10 cellular contexts compared by ENCODE assay signal in the genomic region with DNA sequence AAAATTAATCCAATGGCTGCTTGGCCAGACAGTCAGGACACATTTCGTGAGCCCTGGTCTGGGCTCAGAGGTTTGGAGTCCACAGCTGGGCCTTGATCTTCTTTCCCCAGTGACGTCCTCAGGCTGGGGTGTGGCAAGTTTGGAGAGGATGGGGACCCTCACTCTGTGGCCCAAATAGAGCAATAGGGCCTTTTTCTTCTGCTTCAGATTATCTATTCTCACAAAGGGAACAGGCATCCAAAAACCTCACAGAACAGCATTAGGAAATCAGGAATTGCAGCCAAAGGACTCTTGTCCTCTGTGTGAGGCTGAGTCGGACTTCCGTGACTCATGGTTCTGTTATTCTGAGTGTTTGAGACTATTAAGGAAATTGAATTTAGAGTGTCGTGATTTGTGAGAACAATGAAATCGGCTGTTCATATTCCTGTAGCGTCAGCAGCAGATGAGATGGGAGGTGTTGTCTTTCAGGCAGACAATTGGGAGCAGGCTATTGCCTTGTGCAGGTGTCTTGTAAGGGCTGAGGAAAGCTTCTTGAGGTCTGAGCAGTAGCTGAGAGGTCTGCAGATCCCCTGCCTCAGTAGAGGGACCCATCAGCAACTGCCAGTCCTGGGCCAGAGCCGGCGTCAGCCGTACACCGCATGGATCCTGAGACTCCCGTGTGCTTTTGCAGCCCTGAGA.
DNase-seq lines count a peak whose midpoint lies in the region; FAIRE-seq and TF ChIP-seq lines count a peak whose summit lies in the region.
"Had no signal": no experiment of that assay in that cellular context is flagged by ENCODE, and none has a peak within 500 bp of the region (broad histone marks: within the 10 kb centered on the region; RNA-seq: fewer than 3 reads in every experiment).

No MANE protein-coding gene starts in this region.

- H3K4me1 ChIP-seq in astrocyte (ENCODE audit: insufficient read depth, low read length) = peaks cover 46% of the 10 kb centered on the region
- H3K4me1 ChIP-seq in right atrium auricular region = peaks cover 0 to 75% of the 10 kb centered on the region in 2 donors
- H3K4me1 ChIP-seq: SJCRH30 had no signal

- peak overlapping the region; percentile 75 for H3K27ac Mint-ChIP-seq in astrocyte (ENCODE audit: unreplicated experiment)

- H3K4me1 Mint-ChIP-seq in astrocyte (ENCODE audit: low read depth, unreplicated experiment) = peaks cover 46% of the 10 kb centered on the region

- no peaks in the 10 kb centered on the region for H3K27me3 Mint-ChIP-seq in astrocyte (ENCODE audit: low read depth, unreplicated experiment)

- no peaks in the 10 kb centered on the region for H3K9me3 ChIP-seq in astrocyte (ENCODE audit: insufficient read depth, low read depth, low read length)
- no peaks in the 10 kb centered on the region for H3K9me3 ChIP-seq in right atrium auricular region
- H3K9me3 ChIP-seq: SJCRH30 had no signal

- CTCF ChIA-PET in HEK293T (lab: Yijun Ruan, JAX) = interaction anchor here (0.6 kb wide), 1 partner anchor 88 kb away, joined by 3 read pairs; no protein-coding TSS in a partner anchor

- H3K36me3 Mint-ChIP-seq in astrocyte (ENCODE audit: low read depth, unreplicated experiment) = no peaks in the 10 kb centered on the region

- DNase-seq in H4 (ENCODE audit: low spot score) (peak; percentile 65), astrocyte (ENCODE audit: low read depth) (peak; percentile 91), right atrium auricular region (ENCODE audit: low spot score) (peak; percentile 85), SKM-1 treated with dmso at 0.1 percent for 144 hours (lab: John Stamatoyannopoulos, UW; ENCODE audit: unreplicated experiment) (no peak), HEK293T (ENCODE audit: extremely low spot score) (no peak)
- DNase-seq in stimulated activated CD4-positive, alpha-beta T cell treated with anti-CD3 and anti-CD28 coated beads, Interleukin-4, amount 100 ng/mL, for 24 hours = no peak
- no peak for DNase-seq in activated effector memory CD4-positive, alpha-beta T cell treated with anti-CD3 and anti-CD28 coated beads, Interleukin-2, amount 50 U/mL, for 16 hours
- DNase-seq: SJCRH30 had no signal

- H3K79me2 ChIP-seq in astrocyte (ENCODE audit: insufficient read depth, low read length) = peaks cover 9% of the 10 kb centered on the region

- H3K4me3 ChIP-seq in astrocyte (ENCODE audit: insufficient read depth, low read depth, low read length) (no peak overlapping the region), right atrium auricular region (no peak overlapping the region), skin epidermis (no peak overlapping the region)
- H3K4me3 ChIP-seq: SJCRH30 had no signal

- POLR2A ChIA-PET in HEK293T (lab: Yijun Ruan, JAX) = no interaction called here

- no peak overlapping the region for H2AFZ ChIP-seq in astrocyte (ENCODE audit: low read depth, low read length)

- FAIRE-seq in astrocyte (lab: Jason Lieb, UNC) = peak; percentile 96

- H3K36me3 ChIP-seq in astrocyte (ENCODE audit: insufficient read depth, low read length) (no peaks in the 10 kb centered on the region), right atrium auricular region (no peaks in the 10 kb centered on the region)
- H3K36me3 ChIP-seq: SJCRH30 had no signal

- H3K4me2 ChIP-seq in astrocyte (ENCODE audit: low read length) = peak overlapping the region; percentile 69

- peak overlapping the region; percentile 29 for H3K9ac ChIP-seq in astrocyte (ENCODE audit: low read length)

- H3K27me3 ChIP-seq in astrocyte (ENCODE audit: insufficient read depth, low read length) (no peaks in the 10 kb centered on the region), right atrium auricular region (no peaks in the 10 kb centered on the region)
- H3K27me3 ChIP-seq: SJCRH30 had no signal

- TF ChIP-seq CTCF in astrocyte (IDR thresholded peaks at IDR 0.05; ENCODE audit: insufficient read depth, low read depth, low read length) (no peak), right atrium auricular region (IDR thresholded peaks at IDR 0.05) (no peak)

- no peaks in the 10 kb centered on the region for H3K9me3 Mint-ChIP-seq in astrocyte (ENCODE audit: unreplicated experiment)

- H3K27ac ChIP-seq in astrocyte (ENCODE audit: low read depth, low read length) (peak overlapping the region; percentile 53), right atrium auricular region (peak overlapping the region; percentile 86 to 92), skin epidermis (peak overlapping the region in 20 of 21 experiments; percentile 4 to 90 (median 62))
- H3K27ac ChIP-seq: HL-60, SJCRH30 had no signal

- H4K20me1 ChIP-seq in astrocyte (ENCODE audit: insufficient read depth, low read length) = peaks cover 19% of the 10 kb centered on the region

- no peak overlapping the region for H3K4me3 Mint-ChIP-seq in astrocyte (ENCODE audit: unreplicated experiment)

TF ChIP-seq in HEK293T, 16 proteins besides CTCF, POLR2A, EP300 and RAD21:
- no peak for TF ChIP-seq CTBP1 (IDR thresholded peaks at IDR 0.05; ENCODE audit: borderline replicate concordance)
- TF ChIP-seq ELF4 (IDR thresholded peaks at IDR 0.05) = no peak
- no peak for TF ChIP-seq FOXM1 (IDR thresholded peaks at IDR 0.05; ENCODE audit: borderline replicate concordance)
- no peak for TF ChIP-seq TARDBP (IDR thresholded peaks at IDR 0.05)
- no peak for TF ChIP-seq SUZ12 (IDR thresholded peaks at IDR 0.05)
- no peak for TF ChIP-seq FOXA1 (IDR thresholded peaks at IDR 0.05)
- no peak for TF ChIP-seq NFRKB (IDR thresholded peaks at IDR 0.05)
- no peak for TF ChIP-seq ZNF384 (IDR thresholded peaks at IDR 0.05)
- TF ChIP-seq HDGF (IDR thresholded peaks at IDR 0.05; ENCODE audit: borderline replicate concordance) = no peak
- no peak for TF ChIP-seq FOXK2 (IDR thresholded peaks at IDR 0.05)
- TF ChIP-seq ARNT (IDR thresholded peaks at IDR 0.05) = no peak
- TF ChIP-seq, protein P1, sequence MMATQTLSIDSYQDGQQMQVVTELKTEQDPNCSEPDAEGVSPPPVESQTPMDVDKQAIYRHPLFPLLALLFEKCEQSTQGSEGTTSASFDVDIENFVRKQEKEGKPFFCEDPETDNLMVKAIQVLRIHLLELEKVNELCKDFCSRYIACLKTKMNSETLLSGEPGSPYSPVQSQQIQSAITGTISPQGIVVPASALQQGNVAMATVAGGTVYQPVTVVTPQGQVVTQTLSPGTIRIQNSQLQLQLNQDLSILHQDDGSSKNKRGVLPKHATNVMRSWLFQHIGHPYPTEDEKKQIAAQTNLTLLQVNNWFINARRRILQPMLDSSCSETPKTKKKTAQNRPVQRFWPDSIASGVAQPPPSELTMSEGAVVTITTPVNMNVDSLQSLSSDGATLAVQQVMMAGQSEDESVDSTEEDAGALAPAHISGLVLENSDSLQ (IDR thresholded peaks at IDR 0.05) = no peak
- TF ChIP-seq LEF1 (IDR thresholded peaks at IDR 0.05; ENCODE audit: borderline replicate concordance) = no peak
- no peak for TF ChIP-seq SP1 (IDR thresholded peaks at IDR 0.05)
- no peak for TF ChIP-seq BHLHE40 (IDR thresholded peaks at IDR 0.05; ENCODE audit: borderline replicate concordance)
- no peak for TF ChIP-seq L3MBTL2 (conservative IDR thresholded peaks at IDR 0.05)
TF ChIP-seq in HEK293T: peak in this region for 0.

Comparison
In these comparisons a context has a peak if more than half of its experiments do, and no peak if none do; other contexts are left out.
1. DNase-seq: peak in H4 (single experiment), astrocyte (single experiment) and right atrium auricular region (single experiment); none in stimulated activated CD4-positive, alpha-beta T cell treated with anti-CD3 and anti-CD28 coated beads, Interleukin-4, amount 100 ng/mL, for 24 hours (single experiment), SKM-1 treated with dmso at 0.1 percent for 144 hours (single experiment), HEK293T (single experiment) and activated effector memory CD4-positive, alpha-beta T cell treated with anti-CD3 and anti-CD28 coated beads, Interleukin-2, amount 50 U/mL, for 16 hours (single experiment).
2. Peak in every context shown above with its lines, with median percentiles within 50 percentile points of each other: H3K27ac ChIP-seq.